ENCODE assay signal across 1 cellular context in genomic region chr12:13278249-13278787, GRCh38.
TF ChIP-seq lines count a peak whose summit lies in the region.

No MANE protein-coding gene starts in this region.

TF ChIP-seq in HepG2, 621 proteins besides CTCF, POLR2A, EP300 and RAD21 (continued from another document and continues in another):
- TF ChIP-seq FOXA3 (CRISPR knock-in tag; IDR thresholded peaks at IDR 0.05) = no peak
- TF ChIP-seq XBP1 (CRISPR knock-in tag; IDR thresholded peaks at IDR 0.05) = no peak
- no peak for TF ChIP-seq ZNF761 (CRISPR knock-in tag; conservative IDR thresholded peaks at IDR 0.05)
- TF ChIP-seq HDAC2 (CRISPR knock-in tag; IDR thresholded peaks at IDR 0.05) = no peak
- TF ChIP-seq RELA (CRISPR knock-in tag; IDR thresholded peaks at IDR 0.05) = 0 out of 2 replicates have a peak, but pooled peaks have one; percentile 27
- no peak for TF ChIP-seq ZNF18 (CRISPR knock-in tag; IDR thresholded peaks at IDR 0.05; ENCODE audit: insufficient replicate concordance)
- TF ChIP-seq ZNF790 (CRISPR knock-in tag; IDR thresholded peaks at IDR 0.05; ENCODE audit: borderline replicate concordance) = no peak
- TF ChIP-seq SP5 (CRISPR knock-in tag; IDR thresholded peaks at IDR 0.05; ENCODE audit: borderline replicate concordance, low read depth) = no peak
- no peak for TF ChIP-seq ZNF7 (CRISPR knock-in tag; IDR thresholded peaks at IDR 0.05)
- no peak for TF ChIP-seq ZNF513 (CRISPR knock-in tag; conservative IDR thresholded peaks at IDR 0.05)
- peak; percentile 31; the same call in 1 of the 2 replicates for TF ChIP-seq ZGPAT (CRISPR knock-in tag; IDR thresholded peaks at IDR 0.05)
- no peak for TF ChIP-seq ZNF589 (CRISPR knock-in tag; conservative IDR thresholded peaks at IDR 0.05)
- no peak for TF ChIP-seq E2F5 (CRISPR knock-in tag; conservative IDR thresholded peaks at IDR 0.05)
- TF ChIP-seq CEBPG (CRISPR knock-in tag; IDR thresholded peaks at IDR 0.05) = no peak
- no peak for TF ChIP-seq NFE2 (CRISPR knock-in tag; IDR thresholded peaks at IDR 0.05)
- no peak for TF ChIP-seq IKZF4 (CRISPR knock-in tag; IDR thresholded peaks at IDR 0.05; ENCODE audit: borderline replicate concordance, low read depth, not compliant biosample characterization)
- no peak for TF ChIP-seq NR0B2 (CRISPR knock-in tag; IDR thresholded peaks at IDR 0.05)
- no peak for TF ChIP-seq MATR3 (CRISPR knock-in tag; IDR thresholded peaks at IDR 0.05)
- TF ChIP-seq SMC3 (IDR thresholded peaks at IDR 0.05; ENCODE audit: low read length) = peak; percentile 35; the same call in 1 of the 2 replicates
- no peak for TF ChIP-seq POLR2G (IDR thresholded peaks at IDR 0.05; ENCODE audit: low read depth, low read length)
- no peak for TF ChIP-seq TERF1 (CRISPR knock-in tag; IDR thresholded peaks at IDR 0.05)
- TF ChIP-seq MED1 (CRISPR knock-in tag; IDR thresholded peaks at IDR 0.05) = no peak
- TF ChIP-seq ZNF773 (CRISPR knock-in tag; IDR thresholded peaks at IDR 0.05; ENCODE audit: borderline replicate concordance) = no peak
- no peak for TF ChIP-seq ELF3 (CRISPR knock-in tag; IDR thresholded peaks at IDR 0.05)
- no peak for TF ChIP-seq PCBP1 (IDR thresholded peaks at IDR 0.05; ENCODE audit: borderline replicate concordance, low read depth, low read length)
- no peak for TF ChIP-seq FOXC1 (CRISPR knock-in tag; IDR thresholded peaks at IDR 0.05; ENCODE audit: borderline replicate concordance)
- no peak for TF ChIP-seq HNRNPK (IDR thresholded peaks at IDR 0.05; ENCODE audit: low read depth, low read length, poor library complexity, severe bottlenecking)
- TF ChIP-seq MXI1 (IDR thresholded peaks at IDR 0.05; ENCODE audit: borderline replicate concordance, low read depth, low read length) = no peak
- no peak for TF ChIP-seq ZNF557 (CRISPR knock-in tag; IDR thresholded peaks at IDR 0.05)
- no peak for TF ChIP-seq MTF2 (CRISPR knock-in tag; IDR thresholded peaks at IDR 0.05; ENCODE audit: borderline replicate concordance)
- no peak for TF ChIP-seq RAD51 (IDR thresholded peaks at IDR 0.05; ENCODE audit: borderline replicate concordance)
- no peak for TF ChIP-seq ZNF33A (CRISPR knock-in tag; IDR thresholded peaks at IDR 0.05; ENCODE audit: borderline replicate concordance)
- TF ChIP-seq NR2F1 (CRISPR knock-in tag; IDR thresholded peaks at IDR 0.05) = no peak
- TF ChIP-seq ZBTB46 (CRISPR knock-in tag; IDR thresholded peaks at IDR 0.05; ENCODE audit: borderline replicate concordance) = no peak
- no peak for TF ChIP-seq TP53 (CRISPR knock-in tag; conservative IDR thresholded peaks at IDR 0.05)
- TF ChIP-seq FOXO4 (CRISPR knock-in tag; conservative IDR thresholded peaks at IDR 0.05) = no peak
- TF ChIP-seq HOXD1 (CRISPR knock-in tag; IDR thresholded peaks at IDR 0.05) = no peak
- TF ChIP-seq HNRNPL (IDR thresholded peaks at IDR 0.05; ENCODE audit: low read depth, low read length) = no peak
- no peak for TF ChIP-seq POLR2AphosphoS2 (IDR thresholded peaks at IDR 0.05; ENCODE audit: low read depth, low read length)
- no peak for TF ChIP-seq JUND (CRISPR knock-in tag; IDR thresholded peaks at IDR 0.05)
- TF ChIP-seq HOXA7 (CRISPR knock-in tag; IDR thresholded peaks at IDR 0.05) = no peak
- TF ChIP-seq ZBTB10 (CRISPR knock-in tag; IDR thresholded peaks at IDR 0.05; ENCODE audit: borderline replicate concordance) = no peak
- no peak for TF ChIP-seq MLLT10 (CRISPR knock-in tag; IDR thresholded peaks at IDR 0.05)
- no peak for TF ChIP-seq SKI (IDR thresholded peaks at IDR 0.05; ENCODE audit: partially characterized antibody)
- TF ChIP-seq ATF5 (CRISPR knock-in tag; IDR thresholded peaks at IDR 0.05; ENCODE audit: low read depth) = no peak
- TF ChIP-seq ZNF224 (CRISPR knock-in tag; IDR thresholded peaks at IDR 0.05) = no peak
- TF ChIP-seq FLYWCH1 (CRISPR knock-in tag; IDR thresholded peaks at IDR 0.05) = no peak
- no peak for TF ChIP-seq SRSF9 (IDR thresholded peaks at IDR 0.05; ENCODE audit: borderline replicate concordance, insufficient read depth, low read depth, low read length, poor library complexity, severe bottlenecking)
- TF ChIP-seq ZNF20 (CRISPR knock-in tag; IDR thresholded peaks at IDR 0.05) = no peak
- TF ChIP-seq SNAPC5 (CRISPR knock-in tag; IDR thresholded peaks at IDR 0.05; ENCODE audit: borderline replicate concordance) = no peak
- no peak for TF ChIP-seq ZNF251 (CRISPR knock-in tag; IDR thresholded peaks at IDR 0.05)
- no peak for TF ChIP-seq HNRNPH1 (optimal IDR thresholded peaks at IDR 0.05; ENCODE audit: low read depth, low read length)
- TF ChIP-seq SIN3A (IDR thresholded peaks at IDR 0.05; ENCODE audit: borderline replicate concordance, low read depth, low read length) = no peak
- no peak for TF ChIP-seq MED8 (CRISPR knock-in tag; IDR thresholded peaks at IDR 0.05; ENCODE audit: insufficient replicate concordance)
- 0 out of 2 replicates have a peak, but pooled peaks have one; percentile 20 for TF ChIP-seq ARHGAP35 (CRISPR knock-in tag; IDR thresholded peaks at IDR 0.05; ENCODE audit: borderline replicate concordance)
- TF ChIP-seq ISX (CRISPR knock-in tag; conservative IDR thresholded peaks at IDR 0.05) = no peak
- TF ChIP-seq EZH2 (conservative IDR thresholded peaks at IDR 0.05; ENCODE audit: low read depth, low read length) = no peak
- TF ChIP-seq PLSCR1 (CRISPR knock-in tag; IDR thresholded peaks at IDR 0.05; ENCODE audit: borderline replicate concordance) = no peak
- no peak for TF ChIP-seq HNRNPUL1 (IDR thresholded peaks at IDR 0.05; ENCODE audit: low read depth, low read length)
- TF ChIP-seq DRAP1 (CRISPR knock-in tag; IDR thresholded peaks at IDR 0.05) = no peak
